In genomic region chr4:43316813-43317212, GRCh38 we compare ENCODE assay signal across 16 cellular contexts.
DNase-seq lines count a peak whose midpoint lies in the region; ATAC-seq and TF ChIP-seq lines count a peak whose summit lies in the region.
"Had no signal": no experiment of that assay in that cellular context is flagged by ENCODE, and none has a peak within 500 bp of the region (broad histone marks: within the 10 kb centered on the region; RNA-seq: fewer than 3 reads in every experiment).

No MANE protein-coding gene starts in this region.

- WGBS in IMR-90 (ENCODE audit: extremely low coverage in 2 of 2, insufficient read length in 1 of 2), 2 experiments: no CpG with 5 or more reads among the region's 1 CpG

- no peaks in the 10 kb centered on the region for H3K4me1 ChIP-seq in IMR-90 (ENCODE audit: control insufficient read depth, insufficient read depth, low read length)
- H3K4me1 ChIP-seq: Caco-2 had no signal

- no peaks in the 10 kb centered on the region for H3K79me1 ChIP-seq in IMR-90 (ENCODE audit: low read depth in 1 of 2, low read length in 2 of 2)

- no peak overlapping the region for H4K91ac ChIP-seq in IMR-90 (ENCODE audit: insufficient read depth, low read depth, low read length)

- no peak overlapping the region for H4K8ac ChIP-seq in IMR-90 (ENCODE audit: low read depth in 2 of 2, low read length in 2 of 2)

- BruUV-seq in IMR-90 (replicated peaks; lab: Mats Ljungman, UMichigan): no TSS peak

- no peak overlapping the region for H3K18ac ChIP-seq in IMR-90 (ENCODE audit: low read depth, low read length)

- CTCF ChIA-PET in IMR-90 (lab: Yijun Ruan, JAX): no interaction called here
- CTCF ChIA-PET in RWPE1 (lab: Yijun Ruan, JAX): interaction anchor here (0.7 kb wide), 1 partner anchor 179 kb away, joined by 3 read pairs; no protein-coding TSS in a partner anchor

- H3K36me3 ChIP-seq in IMR-90 (ENCODE audit: control insufficient read depth, insufficient read depth, low read length): no peaks in the 10 kb centered on the region

- no peak overlapping the region for H3K14ac ChIP-seq in IMR-90 (replicated peaks; ENCODE audit: low read depth, low read length)

- no peaks in the 10 kb centered on the region for H3K9me1 ChIP-seq in IMR-90 (ENCODE audit: insufficient read depth, low read length)

- no peak overlapping the region for H2BK5ac ChIP-seq in IMR-90 (ENCODE audit: low read depth, low read length, poor library complexity, severe bottlenecking)

- H2BK20ac ChIP-seq in IMR-90 (ENCODE audit: low read depth, low read length): no peak overlapping the region

- no peak overlapping the region for H3K23ac ChIP-seq in IMR-90 (ENCODE audit: low read depth, low read length)

- no peak overlapping the region for H2AK5ac ChIP-seq in IMR-90 (ENCODE audit: low read depth, low read length)

- ATAC-seq in IMR-90 (ENCODE audit: low read depth) (no peak), sciatic nerve (peak; percentile 30), GM21619 (IDR thresholded peaks at IDR 0.05; ENCODE audit: unreplicated experiment) (no peak)

- no peaks in the 10 kb centered on the region for H3K27me3 ChIP-seq in IMR-90 (ENCODE audit: control insufficient read depth, insufficient read depth, low read length)

- no peaks in the 10 kb centered on the region for H4K20me1 ChIP-seq in IMR-90 (ENCODE audit: insufficient read depth, low read length)

- peaks cover 4% of the 10 kb centered on the region for H3K9me3 ChIP-seq in IMR-90 (ENCODE audit: control insufficient read depth, insufficient read depth, low read length)
- H3K9me3 ChIP-seq: Caco-2 had no signal

- H2AFZ ChIP-seq in IMR-90 (replicated peaks; ENCODE audit: low read length, poor library complexity): no peak overlapping the region

- H3K4me3 ChIP-seq in IMR-90 (ENCODE audit: insufficient read depth, low read depth, low read length): no peak overlapping the region
- H3K4me3 ChIP-seq: SK-N-MC had no signal

- dilution Hi-C loops in IMR-90 (cut with HindIII; ENCODE audit: low sequenced_read_pairs, unreplicated experiment): no loop called here

- no peak overlapping the region for H3K4ac ChIP-seq in IMR-90 (ENCODE audit: low read depth, low read length)

- TF ChIP-seq POLR2A in IMR-90 (IDR thresholded peaks at IDR 0.05; ENCODE audit: low read depth, low read length): no peak

- in situ Hi-C loops in IMR-90 (cut with MboI; ENCODE audit: low sequenced_read_pairs): no loop called here

- DNase-seq in IMR-90: peak; percentile 58
- DNase-seq in RWPE1 (ENCODE audit: low spot score): peak; percentile 63
- DNase-seq in fibroblast of gingiva (ENCODE audit: low read depth): peak; percentile 4
- no peak for DNase-seq in sciatic nerve (ENCODE audit: low spot score)
- DNase-seq in NCI-H526 treated with DMSO at 0.1 percent for 48 hours (lab: John Stamatoyannopoulos, UW): no peak
- no peak for DNase-seq in mesenteric fat pad (ENCODE audit: low spot score)
- DNase-seq: Caco-2, EL, HFFc6, NCI-H1048, NCI-H1436 treated with DMSO at 0.1 percent for 48 hours, NCI-H2081, NCI-H510A, Right ventricle myocardium superior had no signal

- TF ChIP-seq CTCF in IMR-90 (conservative IDR thresholded peaks at IDR 0.05; ENCODE audit: low read depth, low read length) (no peak), RWPE1 (conservative IDR thresholded peaks at IDR 0.05; ENCODE audit: low read depth) (no peak)

- POLR2A ChIA-PET in IMR-90 (lab: Charles Lee; ENCODE audit: unreplicated experiment) (no interaction called here), RWPE1 (lab: Yijun Ruan, JAX; ENCODE audit: low non-redundant PET) (no interaction called here)

- no peak overlapping the region for H3K9ac ChIP-seq in IMR-90 (ENCODE audit: low read depth, low read length)

- H4K5ac ChIP-seq in IMR-90 (ENCODE audit: low read depth, low read length): no peak overlapping the region

- no peak overlapping the region for H2BK15ac ChIP-seq in IMR-90 (ENCODE audit: low read depth, low read length)

- no peak overlapping the region for H3K27ac ChIP-seq in IMR-90 (ENCODE audit: insufficient read depth, low read length)
- no peak overlapping the region for H3K27ac ChIP-seq in RWPE1
- H3K27ac ChIP-seq: SK-N-MC had no signal

- no peak overlapping the region for H2BK120ac ChIP-seq in IMR-90 (ENCODE audit: low read depth, low read length)

- no peak overlapping the region for H3K4me2 ChIP-seq in IMR-90 (ENCODE audit: low read depth, low read length)

- H3K56ac ChIP-seq in IMR-90 (ENCODE audit: extremely low read depth, insufficient read depth, low read length): no peak overlapping the region

- TF ChIP-seq RAD21 in IMR-90 (IDR thresholded peaks at IDR 0.05; ENCODE audit: low read length): no peak

- no peak overlapping the region for H2AK9ac ChIP-seq in IMR-90 (replicated peaks; ENCODE audit: low read depth, low read length, poor library complexity)

- intact Hi-C loops in IMR-90 (cut with micrococcal nuclease): no loop called here
- intact Hi-C loops in sciatic nerve (cut with DNase I): no loop called here

TF ChIP-seq in IMR-90, 13 proteins besides CTCF, POLR2A, EP300 and RAD21:
- TF ChIP-seq NFE2L2 (IDR thresholded peaks at IDR 0.05; ENCODE audit: low read depth, low read length) (no peak), CEBPB (IDR thresholded peaks at IDR 0.05; ENCODE audit: low read depth, low read length) (0 out of 2 replicates have a peak, but pooled peaks have one; percentile 10)

Comparison
In these comparisons a context has a peak if more than half of its experiments do, and no peak if none do; other contexts are left out.
1. DNase-seq: peak in IMR-90 (single experiment), RWPE1 (single experiment) and fibroblast of gingiva (single experiment); none in sciatic nerve (single experiment), NCI-H526 treated with DMSO at 0.1 percent for 48 hours (single experiment) and mesenteric fat pad (single experiment).